14 cellular contexts compared by ENCODE assay signal in the genomic region with DNA sequence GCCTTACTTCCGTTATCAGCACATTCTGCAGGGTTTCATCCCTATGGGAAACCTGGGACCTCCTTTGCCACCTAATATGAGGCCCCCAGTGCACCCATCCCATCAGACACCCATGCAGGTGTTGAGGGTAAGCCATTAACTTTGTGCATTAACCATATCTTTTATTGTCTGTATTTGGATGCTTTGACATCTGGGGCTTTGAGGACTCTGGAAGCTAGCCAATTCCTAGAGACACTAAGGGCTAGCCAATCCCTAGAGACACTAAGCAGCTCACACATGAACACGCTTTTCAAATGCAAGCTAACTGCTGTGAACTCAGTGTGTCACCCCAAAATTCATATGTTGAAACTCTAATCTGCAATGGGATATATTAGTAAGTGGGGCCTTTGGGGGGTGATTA.
A peak's percentile ranks its signal among the peaks of the same experiment; 100 is the strongest.
DNase-seq lines count a peak whose midpoint lies in the region; ATAC-seq and TF ChIP-seq lines count a peak whose summit lies in the region.
"Had no signal": no experiment of that assay in that cellular context is flagged by ENCODE, and none has a peak within 500 bp of the region (broad histone marks: within the 10 kb centered on the region; RNA-seq: fewer than 3 reads in every experiment).

No MANE protein-coding gene starts in this region.

- H3K36me3 ChIP-seq in esophagus muscularis mucosa = no peaks in the 10 kb centered on the region
- H3K36me3 ChIP-seq: Peyer's patch had no signal

- ATAC-seq in SK-N-SH treated with all-trans-retinoic acid at 6 μM for 48 hours (no peak), HG03196 (IDR thresholded peaks at IDR 0.05; ENCODE audit: unreplicated experiment) (no peak)
- ATAC-seq: HepG2, Right ventricle myocardium inferior had no signal

- H3K27me3 ChIP-seq in esophagus muscularis mucosa = no peaks in the 10 kb centered on the region
- H3K27me3 ChIP-seq: Peyer's patch had no signal

- H3K9me3 ChIP-seq in esophagus muscularis mucosa = no peaks in the 10 kb centered on the region
- H3K9me3 ChIP-seq: Peyer's patch had no signal

- WGBS in esophagus muscularis mucosa = 70% methylated on average over 2 of the region's 2 CpGs

- no peak for TF ChIP-seq POLR2A in esophagus muscularis mucosa (IDR thresholded peaks at IDR 0.05; ENCODE audit: low read depth)

- no peaks in the 10 kb centered on the region for H3K4me1 ChIP-seq in esophagus muscularis mucosa
- H3K4me1 ChIP-seq: Peyer's patch had no signal

- TF ChIP-seq EP300 in esophagus muscularis mucosa (IDR thresholded peaks at IDR 0.05) = no peak

- TF ChIP-seq CTCF in esophagus muscularis mucosa (IDR thresholded peaks at IDR 0.05) = no peak

- H3K4me3 ChIP-seq in esophagus muscularis mucosa = no peak overlapping the region
- H3K4me3 ChIP-seq: Peyer's patch had no signal

- H3K27ac ChIP-seq in esophagus muscularis mucosa (replicated peaks in 1 of 4) = no peak overlapping the region
- H3K27ac ChIP-seq: Peyer's patch had no signal

- DNase-seq in NCI-H510A treated with DMSO at 0.1 percent for 48 hours (lab: John Stamatoyannopoulos, UW) = peak; percentile 20
- DNase-seq in NCI-H510A (lab: John Stamatoyannopoulos, UW) = no peak
- peak; percentile 28 for DNase-seq in DMS153 (lab: John Stamatoyannopoulos, UW)
- DNase-seq in NCI-H446 treated with DMSO at 0.1 percent for 48 hours (lab: John Stamatoyannopoulos, UW) = peak; percentile 10
- peak; percentile 68 for DNase-seq in esophagus muscularis mucosa (ENCODE audit: extremely low spot score)
- DNase-seq in activated naive CD4-positive, alpha-beta T cell (lab: John Stamatoyannopoulos, UW) = no peak
- DNase-seq: KBM-7, NCI-H1417, NCI-H187, Peyer's patch had no signal

- intact Hi-C loops in esophagus muscularis mucosa (cut with DNase I) = no loop called here

TF ChIP-seq in SK-N-SH treated with all-trans-retinoic acid at 6 μM for 48 hours, 23 proteins besides CTCF, POLR2A, EP300 and RAD21:
- TF ChIP-seq ZNF565 (CRISPR knock-in tag; conservative IDR thresholded peaks at IDR 0.05; ENCODE audit: low read depth) (no peak), GLIS3 (CRISPR knock-in tag; IDR thresholded peaks at IDR 0.05) (no peak), CSDC2 (CRISPR knock-in tag; IDR thresholded peaks at IDR 0.05) (no peak), ZFP3 (CRISPR knock-in tag; IDR thresholded peaks at IDR 0.05) (no peak), ESRRG (CRISPR knock-in tag; IDR thresholded peaks at IDR 0.05) (no peak)
- TF ChIP-seq, protein P1, sequence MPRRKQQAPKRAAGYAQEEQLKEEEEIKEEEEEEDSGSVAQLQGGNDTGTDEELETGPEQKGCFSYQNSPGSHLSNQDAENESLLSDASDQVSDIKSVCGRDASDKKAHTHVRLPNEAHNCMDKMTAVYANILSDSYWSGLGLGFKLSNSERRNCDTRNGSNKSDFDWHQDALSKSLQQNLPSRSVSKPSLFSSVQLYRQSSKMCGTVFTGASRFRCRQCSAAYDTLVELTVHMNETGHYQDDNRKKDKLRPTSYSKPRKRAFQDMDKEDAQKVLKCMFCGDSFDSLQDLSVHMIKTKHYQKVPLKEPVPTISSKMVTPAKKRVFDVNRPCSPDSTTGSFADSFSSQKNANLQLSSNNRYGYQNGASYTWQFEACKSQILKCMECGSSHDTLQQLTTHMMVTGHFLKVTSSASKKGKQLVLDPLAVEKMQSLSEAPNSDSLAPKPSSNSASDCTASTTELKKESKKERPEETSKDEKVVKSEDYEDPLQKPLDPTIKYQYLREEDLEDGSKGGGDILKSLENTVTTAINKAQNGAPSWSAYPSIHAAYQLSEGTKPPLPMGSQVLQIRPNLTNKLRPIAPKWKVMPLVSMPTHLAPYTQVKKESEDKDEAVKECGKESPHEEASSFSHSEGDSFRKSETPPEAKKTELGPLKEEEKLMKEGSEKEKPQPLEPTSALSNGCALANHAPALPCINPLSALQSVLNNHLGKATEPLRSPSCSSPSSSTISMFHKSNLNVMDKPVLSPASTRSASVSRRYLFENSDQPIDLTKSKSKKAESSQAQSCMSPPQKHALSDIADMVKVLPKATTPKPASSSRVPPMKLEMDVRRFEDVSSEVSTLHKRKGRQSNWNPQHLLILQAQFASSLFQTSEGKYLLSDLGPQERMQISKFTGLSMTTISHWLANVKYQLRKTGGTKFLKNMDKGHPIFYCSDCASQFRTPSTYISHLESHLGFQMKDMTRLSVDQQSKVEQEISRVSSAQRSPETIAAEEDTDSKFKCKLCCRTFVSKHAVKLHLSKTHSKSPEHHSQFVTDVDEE (CRISPR knock-in tag; IDR thresholded peaks at IDR 0.05) = no peak
- TF ChIP-seq, protein P2, sequence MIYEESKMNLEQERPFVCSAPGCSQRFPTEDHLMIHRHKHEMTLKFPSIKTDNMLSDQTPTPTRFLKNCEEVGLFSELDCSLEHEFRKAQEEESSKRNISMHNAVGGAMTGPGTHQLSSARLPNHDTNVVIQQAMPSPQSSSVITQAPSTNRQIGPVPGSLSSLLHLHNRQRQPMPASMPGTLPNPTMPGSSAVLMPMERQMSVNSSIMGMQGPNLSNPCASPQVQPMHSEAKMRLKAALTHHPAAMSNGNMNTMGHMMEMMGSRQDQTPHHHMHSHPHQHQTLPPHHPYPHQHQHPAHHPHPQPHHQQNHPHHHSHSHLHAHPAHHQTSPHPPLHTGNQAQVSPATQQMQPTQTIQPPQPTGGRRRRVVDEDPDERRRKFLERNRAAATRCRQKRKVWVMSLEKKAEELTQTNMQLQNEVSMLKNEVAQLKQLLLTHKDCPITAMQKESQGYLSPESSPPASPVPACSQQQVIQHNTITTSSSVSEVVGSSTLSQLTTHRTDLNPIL (CRISPR knock-in tag; IDR thresholded peaks at IDR 0.05; ENCODE audit: low read depth) = no peak

Comparison
In these comparisons a context has a peak if more than half of its experiments do, and no peak if none do; other contexts are left out.
1. DNase-seq: peak in NCI-H510A treated with DMSO at 0.1 percent for 48 hours (single experiment), DMS153 (single experiment), NCI-H446 treated with DMSO at 0.1 percent for 48 hours (single experiment) and esophagus muscularis mucosa (single experiment); none in NCI-H510A (single experiment) and activated naive CD4-positive, alpha-beta T cell (0 of 4).